ENCODE assay signal across 28 cellular contexts in the genomic region with DNA sequence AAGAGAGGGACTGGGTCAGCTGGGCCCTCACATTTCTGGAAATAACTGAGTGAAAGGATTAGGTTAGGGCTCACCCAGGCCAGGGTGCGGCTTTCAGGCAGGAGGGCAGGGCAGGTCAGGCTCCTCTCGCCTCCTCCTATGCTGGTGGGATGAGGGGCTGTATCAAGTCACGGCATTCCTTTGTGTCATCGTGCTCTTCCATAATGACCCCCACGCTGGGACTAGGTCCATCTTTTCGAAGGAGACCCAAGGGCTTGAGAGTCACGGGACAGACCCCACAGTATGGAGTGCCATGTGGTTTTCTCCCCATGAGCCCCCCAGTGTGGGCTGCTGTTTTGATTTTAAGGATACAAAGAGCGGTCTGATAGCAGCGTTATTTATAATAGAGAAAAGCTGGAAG.
A peak's percentile ranks its signal among the peaks of the same experiment; 100 is the strongest.
DNase-seq lines count a peak whose midpoint lies in the region; ATAC-seq and TF ChIP-seq lines count a peak whose summit lies in the region.
"Had no signal": no experiment of that assay in that cellular context is flagged by ENCODE, and none has a peak within 500 bp of the region (broad histone marks: within the 10 kb centered on the region; RNA-seq: fewer than 3 reads in every experiment).

No MANE protein-coding gene starts in this region.

- H3K4me1 Mint-ChIP-seq in activated CD4-positive, alpha-beta T cell treated with anti-CD3 and anti-CD28 coated beads, Interleukin-2, amount 10 ng/mL, durations not matched to agents 7 days and 5 days: no peaks in the 10 kb centered on the region
- H3K4me1 Mint-ChIP-seq: CD8-positive, alpha-beta memory T cell had no signal

- peaks cover 2% of the 10 kb centered on the region for H3K9me3 Mint-ChIP-seq in activated CD4-positive, alpha-beta T cell treated with anti-CD3 and anti-CD28 coated beads, Interleukin-2, amount 10 ng/mL, durations not matched to agents 7 days and 5 days

- POLR2A ChIA-PET in activated CD4-positive, alpha-beta T cell treated with anti-CD3 and anti-CD28 coated beads, Interleukin-2, amount 10 ng/mL, durations not matched to agents 7 days and 5 days (lab: Charles Lee): no interaction called here

- H3K36me3 ChIP-seq in esophagus muscularis mucosa: no peaks in the 10 kb centered on the region
- H3K36me3 ChIP-seq: BE2C had no signal

- no peak overlapping the region for H3K27ac Mint-ChIP-seq in activated CD4-positive, alpha-beta T cell treated with anti-CD3 and anti-CD28 coated beads, Interleukin-2, amount 10 ng/mL, durations not matched to agents 7 days and 5 days
- H3K27ac Mint-ChIP-seq: CD14-positive monocyte; CD8-positive, alpha-beta memory T cell had no signal

- TF ChIP-seq POLR2A in esophagus muscularis mucosa (IDR thresholded peaks at IDR 0.05; ENCODE audit: low read depth): no peak

- no peaks in the 10 kb centered on the region for H3K36me3 Mint-ChIP-seq in activated CD4-positive, alpha-beta T cell treated with anti-CD3 and anti-CD28 coated beads, Interleukin-2, amount 10 ng/mL, durations not matched to agents 7 days and 5 days (ENCODE audit: low read depth)
- H3K36me3 Mint-ChIP-seq: CD14-positive monocyte; CD8-positive, alpha-beta memory T cell had no signal

- TF ChIP-seq EP300 in esophagus muscularis mucosa (IDR thresholded peaks at IDR 0.05): no peak

- CTCF ChIA-PET in activated CD4-positive, alpha-beta T cell treated with anti-CD3 and anti-CD28 coated beads, Interleukin-2, amount 10 ng/mL, durations not matched to agents 7 days and 5 days (lab: Charles Lee): no interaction called here

- H3K4me3 Mint-ChIP-seq in activated CD4-positive, alpha-beta T cell treated with anti-CD3 and anti-CD28 coated beads, Interleukin-2, amount 10 ng/mL, durations not matched to agents 7 days and 5 days: no peak overlapping the region
- H3K4me3 Mint-ChIP-seq: CD14-positive monocyte; CD8-positive, alpha-beta memory T cell had no signal

- H3K27me3 ChIP-seq in esophagus muscularis mucosa: no peaks in the 10 kb centered on the region

- intact Hi-C loops in esophagus muscularis mucosa (cut with DNase I): no loop called here

- WGBS in esophagus muscularis mucosa: 95% methylated on average over 6 of the region's 9 CpGs

- DNase-seq in activated CD4-positive, alpha-beta T cell treated with anti-CD3 and anti-CD28 coated beads, Interleukin-2, amount 10 ng/mL, durations not matched to agents 7 days and 5 days: peak; percentile 3
- DNase-seq in activated CD4-positive, alpha-beta T cell treated with anti-CD3 and anti-CD28 coated beads, Interleukin-2, amount 50 U/mL, for 48 hours: no peak
- DNase-seq in esophagus muscularis mucosa (ENCODE audit: extremely low spot score): peak; percentile 57
- DNase-seq in mesenteric fat pad (ENCODE audit: low spot score): peak; percentile 55
- peak; percentile 5 for DNase-seq in stimulated activated CD8-positive, alpha-beta memory T cell treated with anti-CD3 and anti-CD28 coated beads, Interleukin-4, amount 100 ng/mL, for 48 hours
- no peak for DNase-seq in GF-D8 (lab: John Stamatoyannopoulos, UW)
- DNase-seq: ACHN; BE2C; CD8-positive, alpha-beta memory T cell; DMS 273 treated with DMSO at 0.1 percent for 48 hours; DMS79; EL; GDM1; Kasumi-1; NCI-H1105; NCI-H1436 treated with DMSO at 0.1 percent for 48 hours; NCI-H187 treated with DMSO at 0.1 percent for 48 hours; NCI-H2171 treated with DMSO at 0.1 percent for 48 hours; NCI-H446; NCI-H524 treated with DMSO at 0.1 percent for 48 hours; NCI-H82; NK-92 treated with Interleukin-12 subunit alpha and Interleukin-12 subunit beta, amount 100 ng/mL, for 24 hours; PC-3 had no signal

- ATAC-seq in GM21576 (IDR thresholded peaks at IDR 0.05; ENCODE audit: unreplicated experiment) (no peak), HG03354 (IDR thresholded peaks at IDR 0.05; ENCODE audit: poor library complexity, severe bottlenecking, unreplicated experiment) (no peak)
- ATAC-seq: K562, PC-3 had no signal

- no peaks in the 10 kb centered on the region for H3K4me1 ChIP-seq in esophagus muscularis mucosa

- TF ChIP-seq CTCF in esophagus muscularis mucosa (IDR thresholded peaks at IDR 0.05): no peak

- H3K9me3 ChIP-seq in esophagus muscularis mucosa: no peaks in the 10 kb centered on the region

- peaks cover 5% of the 10 kb centered on the region for H3K27me3 Mint-ChIP-seq in activated CD4-positive, alpha-beta T cell treated with anti-CD3 and anti-CD28 coated beads, Interleukin-2, amount 10 ng/mL, durations not matched to agents 7 days and 5 days

- no peak overlapping the region for H3K27ac ChIP-seq in esophagus muscularis mucosa (replicated peaks in 1 of 4)
- H3K27ac ChIP-seq: 22Rv1 had no signal

- no peak overlapping the region for H3K4me3 ChIP-seq in esophagus muscularis mucosa
- H3K4me3 ChIP-seq: K562 had no signal

Comparison
In these comparisons a context has a peak if more than half of its experiments do, and no peak if none do; other contexts are left out.
1. DNase-seq: peak in activated CD4-positive, alpha-beta T cell treated with anti-CD3 and anti-CD28 coated beads, Interleukin-2, amount 10 ng/mL, durations not matched to agents 7 days and 5 days (single experiment), esophagus muscularis mucosa (single experiment), mesenteric fat pad (single experiment) and stimulated activated CD8-positive, alpha-beta memory T cell treated with anti-CD3 and anti-CD28 coated beads, Interleukin-4, amount 100 ng/mL, for 48 hours (single experiment); none in activated CD4-positive, alpha-beta T cell treated with anti-CD3 and anti-CD28 coated beads, Interleukin-2, amount 50 U/mL, for 48 hours (0 of 2) and GF-D8 (single experiment).